ENCODE assay signal across 28 cellular contexts in genomic region chr3:180478695-180479094, GRCh38.
"Had no signal": no experiment of that assay in that cellular context is flagged by ENCODE, and none has a peak within 500 bp of the region (broad histone marks: within the 10 kb centered on the region; RNA-seq: fewer than 3 reads in every experiment).

No MANE protein-coding gene starts in this region.

- H3K36me3 ChIP-seq: ascending aorta, cardiac muscle cell, SJCRH30 had no signal

- H3K4me3 Mint-ChIP-seq: activated CD4-positive, alpha-beta T cell treated with anti-CD3 and anti-CD28 coated beads for 36 hours; activated CD4-positive, alpha-beta T cell treated with anti-CD3 and anti-CD28 coated beads, Interleukin-2, amount 10 ng/mL, durations not matched to agents 7 days and 5 days; activated CD8-positive, alpha-beta T cell treated with anti-CD3 and anti-CD28 coated beads, Interleukin-2, amount 10 ng/mL, durations not matched to agents 7 days and 5 days; activated naive CD4-positive, alpha-beta T cell treated with anti-CD3 and anti-CD28 coated beads, Interleukin-2, amount 50 U/mL, for 24 hours; activated naive CD8-positive, alpha-beta T cell treated with anti-CD3 and anti-CD28 coated beads, Interleukin-2, amount 10 ng/mL, durations not matched to agents 7 days and 5 days; activated T-cell treated with anti-CD3 and anti-CD28 coated beads, Interleukin-2, amount 50 U/mL, for 24 hours; central memory CD8-positive, alpha-beta T cell had no signal

- H3K27ac ChIP-seq: ascending aorta, cardiac muscle cell, SJCRH30, SK-N-MC had no signal

- ATAC-seq: activated CD4-positive, alpha-beta T cell treated with anti-CD3 and anti-CD28 coated beads for 36 hours; activated CD4-positive, CD25-positive, alpha-beta regulatory T cell treated with anti-CD3 and anti-CD28 coated beads, Interleukin-2, amount 50 U/mL, for 24 hours; activated CD8-positive, alpha-beta T cell treated with anti-CD3 and anti-CD28 coated beads, Interleukin-2, amount 10 ng/mL, durations not matched to agents 7 days and 5 days; Panc1 had no signal

- DNase-seq: activated CD4-positive, alpha-beta T cell treated with anti-CD3 and anti-CD28 coated beads for 36 hours; activated CD4-positive, alpha-beta T cell treated with anti-CD3 and anti-CD28 coated beads, Interleukin-2, amount 10 ng/mL, durations not matched to agents 7 days and 5 days; activated CD4-positive, alpha-beta T cell treated with anti-CD3 and anti-CD28 coated beads, Interleukin-2, amount 50 U/mL, for 48 hours; activated CD8-positive, alpha-beta T cell treated with anti-CD3 and anti-CD28 coated beads, Interleukin-2, amount 10 ng/mL, durations not matched to agents 7 days and 5 days; activated gamma-delta T cell; activated naive CD4-positive, alpha-beta T cell treated with Interleukin-2 at 50 U/mL for 16 hours; activated naive CD8-positive, alpha-beta T cell treated with anti-CD3 and anti-CD28 coated beads, Interleukin-2, amount 10 ng/mL, durations not matched to agents 7 days and 5 days; activated T-cell treated with anti-CD3 and anti-CD28 coated beads, Interleukin-2, amount 50 U/mL, for 24 hours; amygdala; NCI-H1092 treated with DMSO at 0.1 percent for 48 hours; NCI-H1417 treated with DMSO at 0.1 percent for 48 hours; NCI-H187 treated with DMSO at 0.1 percent for 48 hours; NCI-H2081; NCI-H2227 treated with DMSO at 0.1 percent for 48 hours; NCI-H446 treated with DMSO at 0.1 percent for 48 hours; NCI-H526 treated with DMSO at 0.1 percent for 48 hours; NCI-H774; SHP77; SJCRH30; T1000 had no signal

- H3K27me3 ChIP-seq: ascending aorta, cardiac muscle cell, SJCRH30 had no signal

- H3K4me3 ChIP-seq: ascending aorta, cardiac muscle cell, SJCRH30, SK-N-MC had no signal

- H3K4me1 ChIP-seq: ascending aorta, SJCRH30 had no signal

- H3K27ac Mint-ChIP-seq: activated CD4-positive, alpha-beta T cell treated with anti-CD3 and anti-CD28 coated beads for 36 hours; activated CD4-positive, alpha-beta T cell treated with anti-CD3 and anti-CD28 coated beads, Interleukin-2, amount 10 ng/mL, durations not matched to agents 7 days and 5 days; activated CD8-positive, alpha-beta T cell treated with anti-CD3 and anti-CD28 coated beads, Interleukin-2, amount 10 ng/mL, durations not matched to agents 7 days and 5 days; activated naive CD4-positive, alpha-beta T cell treated with anti-CD3 and anti-CD28 coated beads, Interleukin-2, amount 50 U/mL, for 24 hours; activated naive CD8-positive, alpha-beta T cell treated with anti-CD3 and anti-CD28 coated beads, Interleukin-2, amount 10 ng/mL, durations not matched to agents 7 days and 5 days; activated T-cell treated with anti-CD3 and anti-CD28 coated beads, Interleukin-2, amount 50 U/mL, for 24 hours; activated T-helper 2 cell treated with anti-CD3 and anti-CD28 coated beads, Interferon-gamma antibody, Interleukin-2, Interleukin-4, amounts not matched to agents 10 μg/mL and 5 μg/mL and 100 μg/mL, durations not matched to agents 14 hours and 24 hours and 36 hours had no signal

- H3K9me3 ChIP-seq: ascending aorta, SJCRH30 had no signal

- H3K4me1 Mint-ChIP-seq: activated CD4-positive, alpha-beta T cell treated with anti-CD3 and anti-CD28 coated beads for 36 hours; activated CD4-positive, alpha-beta T cell treated with anti-CD3 and anti-CD28 coated beads, Interleukin-2, amount 10 ng/mL, durations not matched to agents 7 days and 5 days; activated naive CD4-positive, alpha-beta T cell treated with anti-CD3 and anti-CD28 coated beads, Interleukin-2, amount 50 U/mL, for 24 hours; activated naive CD8-positive, alpha-beta T cell treated with anti-CD3 and anti-CD28 coated beads, Interleukin-2, amount 10 ng/mL, durations not matched to agents 7 days and 5 days; central memory CD8-positive, alpha-beta T cell had no signal

- H3K36me3 Mint-ChIP-seq: activated naive CD8-positive, alpha-beta T cell treated with anti-CD3 and anti-CD28 coated beads, Interleukin-2, amount 10 ng/mL, durations not matched to agents 7 days and 5 days had no signal

- H3K27me3 Mint-ChIP-seq: activated CD4-positive, alpha-beta T cell treated with anti-CD3 and anti-CD28 coated beads for 36 hours; activated CD4-positive, alpha-beta T cell treated with anti-CD3 and anti-CD28 coated beads, Interleukin-2, amount 10 ng/mL, durations not matched to agents 7 days and 5 days; activated naive CD8-positive, alpha-beta T cell treated with anti-CD3 and anti-CD28 coated beads, Interleukin-2, amount 10 ng/mL, durations not matched to agents 7 days and 5 days; activated T-cell treated with anti-CD3 and anti-CD28 coated beads, Interleukin-2, amount 50 U/mL, for 24 hours; central memory CD8-positive, alpha-beta T cell had no signal

- H3K9me3 Mint-ChIP-seq: activated CD4-positive, alpha-beta T cell treated with anti-CD3 and anti-CD28 coated beads, Interleukin-2, amount 10 ng/mL, durations not matched to agents 7 days and 5 days had no signal
